Comparison of ENCODE assay signal across 8 cellular contexts in genomic region chr10:59625842-59626522, GRCh38.
DNase-seq lines count a peak whose midpoint lies in the region; ATAC-seq, FAIRE-seq and TF ChIP-seq lines count a peak whose summit lies in the region.

No MANE protein-coding gene starts in this region.

- H3K4me3 Mint-ChIP-seq in T-cell: no peak overlapping the region
- H3K4me3 Mint-ChIP-seq in central memory CD8-positive, alpha-beta T cell: no peak overlapping the region

- no peak overlapping the region for H3K9ac ChIP-seq in kidney (ENCODE audit: low read length in 2 of 2)

- no peaks in the 10 kb centered on the region for H3K9me3 Mint-ChIP-seq in T-cell
- no peaks in the 10 kb centered on the region for H3K9me3 Mint-ChIP-seq in central memory CD8-positive, alpha-beta T cell

- H3K36me3 Mint-ChIP-seq in T-cell: no peaks in the 10 kb centered on the region
- H3K36me3 Mint-ChIP-seq in central memory CD8-positive, alpha-beta T cell (ENCODE audit: insufficient read depth): peaks cover 8% of the 10 kb centered on the region

- no peak overlapping the region for H3K27ac Mint-ChIP-seq in T-cell
- H3K27ac Mint-ChIP-seq in central memory CD8-positive, alpha-beta T cell (ENCODE audit: low read depth): no peak overlapping the region

- H3K4me1 ChIP-seq in kidney (ENCODE audit: control insufficient read depth in 1 of 2, insufficient read depth in 1 of 2, low read depth in 1 of 2, low read length in 2 of 2): no peaks in the 10 kb centered on the region

- ATAC-seq in HG02763 (IDR thresholded peaks at IDR 0.05; ENCODE audit: unreplicated experiment) (peak; percentile 87), T-cell (replicated peaks in 1 of 4) (peak; percentile 71 to 82 (median 78))
- peak; percentile 71 for ATAC-seq in central memory CD8-positive, alpha-beta T cell (replicated peaks; ENCODE audit: extremely low read depth, poor library complexity, severe bottlenecking)

- H3K9me3 ChIP-seq in kidney (ENCODE audit: control insufficient read depth in 1 of 2, low read length in 2 of 2): no peaks in the 10 kb centered on the region

- CTCF ChIA-PET in T-cell (lab: Charles Lee): interaction anchor here (0.5 to 2.5 kb wide), 16 partner anchors 9 to 1117 kb away, joined by 3 to 12 read pairs (median 3); partner anchors contain the start of gene CCDC6 (in 1 of the 2)

- POLR2A ChIA-PET in T-cell (lab: Charles Lee): no interaction called here

- no peaks in the 10 kb centered on the region for H3K36me3 ChIP-seq in kidney (ENCODE audit: control insufficient read depth in 1 of 2, insufficient read depth in 2 of 2, low read length in 2 of 2)

- TF ChIP-seq CTCF in GM13976 (IDR thresholded peaks at IDR 0.05; ENCODE audit: borderline replicate concordance, control extremely low read depth, extremely low read depth, insufficient read depth, missing control alignments): peak; percentile 58
- peak; percentile 95 for TF ChIP-seq CTCF in kidney (IDR thresholded peaks at IDR 0.05; ENCODE audit: borderline replicate concordance, extremely low read depth, insufficient read depth)

- intact Hi-C loops in kidney (cut with DNase I): loop anchor here (5.0 kb wide), 1 partner anchor 181 kb away; no protein-coding TSS in a partner anchor

- H3K4me3 ChIP-seq in kidney (ENCODE audit: low read length in 2 of 2): no peak overlapping the region

- peaks cover 2 to 5% (median 3%) of the 10 kb centered on the region in 3 donors for H3K4me1 Mint-ChIP-seq in T-cell
- H3K4me1 Mint-ChIP-seq in central memory CD8-positive, alpha-beta T cell: peaks cover 5% of the 10 kb centered on the region

- DNase-seq in AG08396 (ENCODE audit: low spot score) (peak; percentile 70), GM13976 (ENCODE audit: low spot score) (peak; percentile 71), NCI-H1092 treated with DMSO at 0.1 percent for 48 hours (lab: John Stamatoyannopoulos, UW) (peak; percentile 70), T-cell (peak in 32 of 34 experiments; percentile 2 to 49 (median 20)), kidney (no peak)
- DNase-seq in central memory CD8-positive, alpha-beta T cell (ENCODE audit: low spot score in 2 of 2): peak in 1 of 2 donors; percentile 29
- DNase-seq in stimulated activated CD4-positive, alpha-beta T cell treated with anti-CD3 and anti-CD28 coated beads, Interleukin-2, amount 100 ng/mL, for 48 hours: peak; percentile 27 to 39

- in situ Hi-C loops in GM13976 (cut with MboI; ENCODE audit: low sequenced_read_pairs, unreplicated experiment): loop anchor here (10.0 to 25.0 kb wide), 2 partner anchors 409 to 586 kb away; no protein-coding TSS in a partner anchor

- H3K27ac ChIP-seq in kidney (ENCODE audit: low read depth in 2 of 2, low read length in 2 of 2): no peak overlapping the region

- FAIRE-seq in kidney (lab: Jason Lieb, UNC): peak; percentile 41

- H3K27me3 Mint-ChIP-seq in T-cell: peaks cover 0 to under 1% of the 10 kb centered on the region in 2 donors
- peaks cover 13% of the 10 kb centered on the region for H3K27me3 Mint-ChIP-seq in central memory CD8-positive, alpha-beta T cell
